Comparison of ENCODE assay signal across 27 cellular contexts in the genomic region with DNA sequence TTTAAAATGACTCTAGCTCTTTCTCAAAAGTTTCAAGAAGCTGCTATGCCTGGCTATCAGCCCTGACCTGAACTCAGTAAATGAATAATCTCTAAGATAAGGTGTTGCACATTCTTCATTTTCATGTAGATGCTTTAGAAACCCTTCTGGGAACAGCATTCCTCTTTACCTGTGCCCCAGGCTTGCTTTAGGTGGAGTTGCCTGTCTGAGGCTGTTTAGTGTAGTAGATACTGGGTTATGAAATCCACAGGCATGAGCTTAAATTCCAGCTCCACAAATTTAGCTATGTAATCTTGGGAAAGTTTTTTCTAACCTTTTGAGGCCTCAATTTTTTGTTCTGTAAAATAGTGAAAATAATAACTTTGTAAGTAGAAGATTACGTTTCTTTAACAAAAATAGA. TPM values are rescaled to one million over a fixed set of nuclear protein-coding genes. Genes with fewer than 3 reads are reported as not detected.
DNase-seq lines count a peak whose midpoint lies in the region; ATAC-seq and TF ChIP-seq lines count a peak whose summit lies in the region.
"Had no signal": no experiment of that assay in that cellular context is flagged by ENCODE, and none has a peak within 500 bp of the region (broad histone marks: within the 10 kb centered on the region; RNA-seq: fewer than 3 reads in every experiment).

No MANE protein-coding gene starts in this region.

- no CpG with 5 or more reads among the region's 1 CpG for WGBS in trophoblast cell (ENCODE audit: extremely low coverage, insufficient coverage, insufficient read length)

- H3K27ac ChIP-seq in RWPE2 (ENCODE audit: poor library complexity, severe bottlenecking) (peak overlapping the region; percentile 53), trophoblast cell (ENCODE audit: low read depth, low read length) (no peak overlapping the region)
- H3K27ac ChIP-seq: esophagus squamous epithelium, SJSA1, tibial nerve had no signal

- no peak overlapping the region for H4K8ac ChIP-seq in trophoblast cell (ENCODE audit: low read depth, low read length)

- H3K4me2 ChIP-seq in trophoblast cell (ENCODE audit: low read length): no peak overlapping the region

- no peaks in the 10 kb centered on the region for H3K79me1 ChIP-seq in trophoblast cell (ENCODE audit: low read length)

- no peak overlapping the region for H4K12ac ChIP-seq in trophoblast cell (ENCODE audit: low read depth, low read length)

- no peak overlapping the region for H2BK120ac ChIP-seq in trophoblast cell (ENCODE audit: insufficient read depth, low read length, poor library complexity)

- no peak overlapping the region for H3K14ac ChIP-seq in trophoblast cell (ENCODE audit: low read length)

- H3K4ac ChIP-seq in trophoblast cell (ENCODE audit: low read depth, low read length): no peak overlapping the region

- H3K4me1 ChIP-seq in RWPE2 (ENCODE audit: insufficient read depth, poor library complexity, severe bottlenecking) (peaks cover 41% of the 10 kb centered on the region), trophoblast cell (ENCODE audit: control insufficient read depth in 1 of 2, insufficient read depth in 2 of 2, low read length in 2 of 2) (no peaks in the 10 kb centered on the region)
- H3K4me1 ChIP-seq: BE2C, tibial nerve had no signal

- H2BK5ac ChIP-seq in trophoblast cell (ENCODE audit: low read depth, low read length, poor library complexity): no peak overlapping the region

- no peak overlapping the region for H2AFZ ChIP-seq in trophoblast cell (ENCODE audit: insufficient read depth, low read length, poor library complexity)

- TF ChIP-seq CTCF in RWPE2 (IDR thresholded peaks at IDR 0.05; ENCODE audit: poor library complexity, severe bottlenecking) (no peak), fibroblast of the aortic adventitia (IDR thresholded peaks at IDR 0.05; ENCODE audit: insufficient read depth, low read length) (no peak)

- no peak overlapping the region for H3K23ac ChIP-seq in trophoblast cell (ENCODE audit: low read length)

- DNase-seq in EL (peak; percentile 6), RWPE2 (ENCODE audit: low spot score) (no peak), fibroblast of the aortic adventitia (ENCODE audit: low read depth) (peak; percentile 39), trophoblast cell (peak; percentile 92 to 94), RKO (ENCODE audit: low spot score) (no peak), NCI-H2227 (lab: John Stamatoyannopoulos, UW; ENCODE audit: unreplicated experiment) (no peak)
- no peak for DNase-seq in stimulated activated CD4-positive, alpha-beta T cell treated with anti-CD3 and anti-CD28 coated beads, Interleukin-1b, Interleukin-23, amount 100 ng/mL, for 48 hours
- DNase-seq: activated CD4-positive, alpha-beta T cell treated with anti-CD3 and anti-CD28 coated beads, Interleukin-2, amount 50 U/mL, for 48 hours; activated naive CD4-positive, alpha-beta T cell treated with anti-CD3 and anti-CD28 coated beads, Interleukin-2, amount 50 U/mL, for 16 hours; aorta; BE2C; dermis blood vessel endothelial cell; DMS79 treated with DMSO at 0.1 percent for 48 hours; esophagus squamous epithelium; GOT3; left ventricle myocardium superior; naive thymus-derived CD8-positive, alpha-beta T cell; NCI-H2029 treated with DMSO at 0.1 percent for 48 hours; NCI-H2227 treated with DMSO at 0.1 percent for 48 hours; NCI-H748 treated with DMSO at 0.1 percent for 48 hours; occipital lobe; retina had no signal

- H3K18ac ChIP-seq in trophoblast cell (ENCODE audit: low read length): no peak overlapping the region

- H3K79me2 ChIP-seq in trophoblast cell (ENCODE audit: control insufficient read depth, insufficient read depth, low read length, poor library complexity): no peaks in the 10 kb centered on the region

- H3K27me3 ChIP-seq in RWPE2 (ENCODE audit: insufficient read depth, poor library complexity, severe bottlenecking) (no peaks in the 10 kb centered on the region), trophoblast cell (ENCODE audit: insufficient read depth, low read length) (no peaks in the 10 kb centered on the region)
- H3K27me3 ChIP-seq: BE2C, esophagus squamous epithelium, SJSA1, tibial nerve had no signal

- H2BK12ac ChIP-seq in trophoblast cell (ENCODE audit: low read length): no peak overlapping the region

- no peaks in the 10 kb centered on the region for H3K36me3 ChIP-seq in RWPE2 (ENCODE audit: low read depth)
- no peaks in the 10 kb centered on the region for H3K36me3 ChIP-seq in trophoblast cell (ENCODE audit: control insufficient read depth in 1 of 2, insufficient read depth in 2 of 2, low read length in 2 of 2)
- H3K36me3 ChIP-seq: BE2C, esophagus squamous epithelium, SJSA1, tibial nerve had no signal

- H3K9me3 ChIP-seq in RWPE2 (ENCODE audit: severe bottlenecking) (no peaks in the 10 kb centered on the region), trophoblast cell (ENCODE audit: insufficient read depth, low read depth, low read length) (peaks cover 5% of the 10 kb centered on the region)
- H3K9me3 ChIP-seq: BE2C, SJSA1 had no signal

- no peak overlapping the region for H3K9ac ChIP-seq in trophoblast cell (ENCODE audit: low read length)

- H2AK5ac ChIP-seq in trophoblast cell (ENCODE audit: low read length): no peak overlapping the region

- ATAC-seq in RWPE2 (ENCODE audit: low read depth) (peak; percentile 36; the same call in 2 of the 3 replicates), HG03280 (IDR thresholded peaks at IDR 0.05; ENCODE audit: unreplicated experiment) (no peak)
- ATAC-seq: activated CD4-positive, CD25-positive, alpha-beta regulatory T cell treated with anti-CD3 and anti-CD28 coated beads, Interleukin-2, amount 50 U/mL, for 24 hours; left ventricle myocardium superior; naive thymus-derived CD8-positive, alpha-beta T cell had no signal

- H4K91ac ChIP-seq in trophoblast cell (ENCODE audit: low read depth, low read length): no peak overlapping the region

- no peak overlapping the region for H3K4me3 ChIP-seq in RWPE2 (ENCODE audit: severe bottlenecking)
- no peak overlapping the region for H3K4me3 ChIP-seq in fibroblast of the aortic adventitia (ENCODE audit: low read depth, low read length)
- no peak overlapping the region for H3K4me3 ChIP-seq in trophoblast cell (ENCODE audit: low read depth, low read length)
- H3K4me3 ChIP-seq: esophagus squamous epithelium, SJSA1, tibial nerve had no signal

RNA-seq across cellular contexts. Expression of a gene that starts 41.6 kb away (rescaled TPM):
- total RNA-seq in fibroblast of the aortic adventitia (ENCODE audit: low replicate concordance): not detected in 2 replicates
- polyA plus RNA-seq in trophoblast cell (2013): not detected in 2 replicates
- total RNA-seq: aorta; esophagus squamous epithelium; left ventricle myocardium superior; naive thymus-derived CD8-positive, alpha-beta T cell; occipital lobe; SJSA1; T-helper 1 cell treated with Interleukin-12 subunit alpha and Interleukin-12 subunit beta and Interleukin-4 antibody, amounts not matched to agents 30 ng/mL and 1 ng/mL, for 36 hours; tibial nerve had no signal
- polyA plus RNA-seq: aorta; naive thymus-derived CD8-positive, alpha-beta T cell had no signal

Comparison
In these comparisons a context has a peak if more than half of its experiments do, and no peak if none do; other contexts are left out.
1. DNase-seq: peak in EL (single experiment), fibroblast of the aortic adventitia (single experiment) and trophoblast cell (2 of 2); none in RWPE2 (single experiment), stimulated activated CD4-positive, alpha-beta T cell treated with anti-CD3 and anti-CD28 coated beads, Interleukin-1b, Interleukin-23, amount 100 ng/mL, for 48 hours (single experiment), RKO (single experiment) and NCI-H2227 (single experiment).